Comparison of ENCODE assay signal across 8 cellular contexts in the genomic region with DNA sequence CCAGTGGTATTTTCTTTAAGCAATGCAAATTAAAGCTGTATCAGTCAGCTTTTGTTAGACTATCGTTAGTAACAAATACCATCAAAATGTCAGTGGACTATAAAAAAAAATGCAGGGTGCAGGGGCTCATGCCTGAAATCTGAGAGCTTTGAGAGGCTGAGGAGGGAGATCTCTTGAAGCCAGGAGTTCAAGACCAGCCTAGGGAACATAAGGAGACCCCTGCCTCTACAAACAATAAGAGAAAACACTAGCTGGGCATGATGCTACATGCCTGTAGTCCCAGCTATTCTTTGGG.
"Had no signal": no experiment of that assay in that cellular context is flagged by ENCODE, and none has a peak within 500 bp of the region (broad histone marks: within the 10 kb centered on the region; RNA-seq: fewer than 3 reads in every experiment).

No MANE protein-coding gene starts in this region.

- DNase-seq: GDM1, GF-D8 had no signal

- H3K4me3 ChIP-seq: GM12878 had no signal

- ATAC-seq: GM12878 had no signal

- FAIRE-seq: G401.6, GM12878, GM12891, GM12892, GM18507, GM19239 had no signal
